20 cellular contexts compared by ENCODE assay signal in genomic region chr7:134069187-134069586, GRCh38. TPM values are rescaled to one million over a fixed set of nuclear protein-coding genes. Genes with fewer than 3 reads are reported as not detected.
"Had no signal": no experiment of that assay in that cellular context is flagged by ENCODE, and none has a peak within 500 bp of the region (broad histone marks: within the 10 kb centered on the region; RNA-seq: fewer than 3 reads in every experiment).

No MANE protein-coding gene starts in this region.

- H3K27me3 ChIP-seq: MG63 had no signal

- H3K4me2 ChIP-seq: SK-N-SH had no signal

- H3K4me3 ChIP-seq: MG63 had no signal

- H3K9ac ChIP-seq: SK-N-SH had no signal

- H3K36me3 ChIP-seq: MG63 had no signal

- DNase-seq: IMR-90, MG63, NCI-H1092, NCI-H1105 treated with DMSO at 0.1 percent for 48 hours, NCI-H1417 treated with DMSO at 0.1 percent for 48 hours, NCI-H146, NCI-H1694 treated with DMSO at 0.1 percent for 48 hours, NCI-H1930, NCI-H2081, NCI-H2107, NCI-H2227 treated with DMSO at 0.1 percent for 48 hours, NCI-H524, NCI-H526 treated with DMSO at 0.1 percent for 48 hours, NCI-H748 treated with DMSO at 0.1 percent for 48 hours, RPMI8226, SHP77, SK-N-SH, SW 1271 had no signal

- H3K9me3 ChIP-seq: MG63, SK-N-SH had no signal

- FAIRE-seq: RCC 7860 had no signal

RNA-seq across cellular contexts. Expression of gene LRGUK, which starts 58.0 kb away (rescaled TPM):
- total RNA-seq: HT-29, IMR-90 had no signal
